ENCODE assay signal across 8 cellular contexts in the genomic region with DNA sequence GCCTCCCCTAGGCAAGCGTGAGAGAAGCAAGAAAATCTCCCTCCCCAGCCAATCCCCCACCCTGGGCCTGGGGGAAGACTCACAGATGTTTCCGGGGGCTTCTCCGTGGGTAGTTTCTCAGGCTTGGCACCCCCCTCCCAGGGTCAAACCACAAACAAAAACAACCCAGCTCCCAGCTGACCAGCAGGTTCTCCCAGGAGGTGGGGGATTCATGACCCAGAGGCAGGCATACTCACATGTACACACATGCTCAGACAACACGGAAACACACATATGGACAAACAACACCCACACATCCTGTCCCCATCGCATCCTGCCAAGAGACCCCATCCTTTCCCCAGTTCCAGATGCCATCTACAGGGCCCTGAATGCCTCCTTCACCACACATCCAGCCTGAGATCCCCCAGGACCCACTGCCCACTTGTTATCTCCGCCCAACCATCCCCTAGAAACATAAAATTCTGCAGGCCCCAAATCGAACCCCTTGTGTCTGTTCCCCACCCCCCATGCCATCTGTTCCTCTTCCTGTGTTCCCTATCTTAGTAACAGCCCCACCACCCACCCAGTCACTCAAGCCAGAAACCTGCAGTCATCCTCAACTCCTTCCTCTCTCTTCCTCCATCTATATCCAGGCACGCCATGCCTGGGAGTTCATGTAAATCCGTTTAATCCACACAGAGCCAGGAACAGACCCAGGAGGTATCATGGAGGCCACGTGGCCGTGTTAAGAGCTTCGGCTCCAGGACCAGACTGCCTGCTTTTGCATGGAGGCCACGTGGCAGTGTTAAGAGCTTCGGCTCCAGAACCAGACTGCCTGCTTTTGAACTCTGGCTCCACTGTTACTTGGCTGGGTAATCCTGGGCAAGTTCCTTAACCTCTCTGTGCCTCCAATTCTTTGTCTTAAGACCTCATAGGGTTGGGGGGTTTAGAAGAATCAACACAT. TPM values are rescaled to one million over a fixed set of nuclear protein-coding genes. Genes with fewer than 3 reads are reported as not detected.
DNase-seq lines count a peak whose midpoint lies in the region; ATAC-seq and TF ChIP-seq lines count a peak whose summit lies in the region.

No MANE protein-coding gene starts in this region.

- no peaks in the 10 kb centered on the region for H3K27me3 Mint-ChIP-seq in nephron progenitor cell (ENCODE audit: low read depth, poor library complexity)

- H3K27ac Mint-ChIP-seq in nephron progenitor cell = peak overlapping the region; percentile 99

- DNase-seq in activated gamma-delta T cell treated with Interleukin-2 at 50 U/mL for 16 hours (peak; percentile 31), activated gamma-delta T cell (lab: John Stamatoyannopoulos, UW) (no peak), RWPE2 (ENCODE audit: low spot score) (no peak), dermis blood vessel endothelial cell (peak; percentile 86), nephron progenitor cell (no peak), DMS79 (lab: John Stamatoyannopoulos, UW) (no peak)

- peak overlapping the region; percentile 95 for H3K4me3 Mint-ChIP-seq in nephron progenitor cell

- H3K4me3 ChIP-seq in RWPE2 (ENCODE audit: severe bottlenecking) = no peak overlapping the region

- H3K4me1 Mint-ChIP-seq in nephron progenitor cell = peaks cover 82% of the 10 kb centered on the region

- peaks cover 29% of the 10 kb centered on the region for H3K36me3 ChIP-seq in RWPE2 (ENCODE audit: low read depth)

- peak overlapping the region; percentile 98 for H3K27ac ChIP-seq in RWPE2 (ENCODE audit: poor library complexity, severe bottlenecking)

- TF ChIP-seq CTCF in RWPE2 (IDR thresholded peaks at IDR 0.05; ENCODE audit: poor library complexity, severe bottlenecking) = no peak
- TF ChIP-seq CTCF in nephron progenitor cell (IDR thresholded peaks at IDR 0.05) = no peak

- peaks cover 61% of the 10 kb centered on the region for H3K4me1 ChIP-seq in RWPE2 (ENCODE audit: insufficient read depth, poor library complexity, severe bottlenecking)

- H3K9me3 ChIP-seq in RWPE2 (ENCODE audit: severe bottlenecking) = no peaks in the 10 kb centered on the region

- no peaks in the 10 kb centered on the region for H3K9me3 Mint-ChIP-seq in nephron progenitor cell

- no peaks in the 10 kb centered on the region for H3K27me3 ChIP-seq in RWPE2 (ENCODE audit: insufficient read depth, poor library complexity, severe bottlenecking)

- ATAC-seq in HG02642 (IDR thresholded peaks at IDR 0.05; ENCODE audit: poor library complexity, unreplicated experiment) = peak; percentile 24
- no peak for ATAC-seq in RWPE2 (ENCODE audit: low read depth)
- ATAC-seq in esophagus mucosa = no peak

- H3K36me3 Mint-ChIP-seq in nephron progenitor cell (ENCODE audit: low read depth) = peaks cover 22% of the 10 kb centered on the region

RNA-seq across cellular contexts. Expression of a gene that starts 5.0 kb away (rescaled TPM):
- total RNA-seq in dermis blood vessel endothelial cell = 9.2 and 15.1 TPM in 2 replicates
- total RNA-seq in esophagus mucosa = 15.4 TPM

RNA-seq across cellular contexts. Expression of a gene that starts 40.9 kb away (rescaled TPM):
- total RNA-seq in dermis blood vessel endothelial cell (1.5 and 1.9 TPM in 2 replicates), esophagus mucosa (2.3 TPM)

RNA-seq across cellular contexts. Expression of a gene that starts 41.0 kb away (rescaled TPM):
- total RNA-seq in dermis blood vessel endothelial cell (36.4 and 41.2 TPM in 2 replicates), esophagus mucosa (23.5 TPM)

RNA-seq across cellular contexts. Expression of a gene that starts 44.0 kb away (rescaled TPM):
- total RNA-seq in dermis blood vessel endothelial cell (not detected in 2 replicates), esophagus mucosa (not detected)

Comparison
In these comparisons a context has a peak if more than half of its experiments do, and no peak if none do; other contexts are left out.
1. DNase-seq: peak in activated gamma-delta T cell treated with Interleukin-2 at 50 U/mL for 16 hours (single experiment) and dermis blood vessel endothelial cell (single experiment); none in activated gamma-delta T cell (single experiment), RWPE2 (single experiment), nephron progenitor cell (single experiment) and DMS79 (single experiment).